Comparison of ENCODE assay signal across 8 cellular contexts in genomic region chr5:177414481-177414880, GRCh38. TPM values are rescaled to one million over a fixed set of nuclear protein-coding genes. Genes with fewer than 3 reads are reported as not detected.
"Had no signal": no experiment of that assay in that cellular context is flagged by ENCODE, and none has a peak within 500 bp of the region (broad histone marks: within the 10 kb centered on the region; RNA-seq: fewer than 3 reads in every experiment).

No MANE protein-coding gene starts in this region.

- H2AFZ ChIP-seq: GM23248 had no signal

- H3K4me3 ChIP-seq: GM23248 had no signal

- H3K27ac ChIP-seq: GM23248 had no signal

- DNase-seq: GM23248, H9, HCEC 1CT, IMR-90, KBM-7 had no signal

- H3K4me3 Mint-ChIP-seq: H9 had no signal

- H3K9me3 Mint-ChIP-seq: H9 had no signal

- H3K27ac Mint-ChIP-seq: H9 had no signal

- H3K4me2 ChIP-seq: KMS-11 had no signal

RNA-seq across cellular contexts. Expression of gene PFN3, which starts 14.0 kb away (rescaled TPM):
- total RNA-seq: GM23248, H1, H9, HT-29, IMR-90 had no signal
- polyA plus RNA-seq: GM23248, H1, IMR-90 had no signal

RNA-seq across cellular contexts. Expression of gene SLC34A1, which starts 30.2 kb away (rescaled TPM):
- total RNA-seq: GM23248, H1, H9, HT-29, IMR-90 had no signal
- polyA plus RNA-seq: GM23248, H1, IMR-90 had no signal
